ENCODE assay signal across 8 cellular contexts in the genomic region with DNA sequence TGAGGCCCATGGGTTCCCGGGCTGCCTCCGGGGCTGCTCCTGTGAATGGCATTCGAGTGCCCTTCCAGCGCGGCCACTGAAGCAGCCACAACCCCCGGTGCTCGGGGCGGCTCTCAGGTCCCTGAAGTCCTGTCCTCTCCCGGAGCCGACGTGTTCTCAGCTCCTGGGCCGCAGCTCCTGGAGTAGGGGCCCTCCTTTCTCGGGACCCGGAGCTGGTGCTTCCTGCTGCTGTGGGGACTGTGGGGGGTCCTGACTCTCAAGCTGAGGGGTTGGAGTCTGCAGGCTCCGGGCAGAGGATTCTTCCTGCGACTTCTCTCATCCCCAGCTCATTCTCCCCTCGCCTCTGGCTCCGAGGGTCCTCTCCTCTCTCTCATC. TPM values are rescaled to one million over a fixed set of nuclear protein-coding genes. Genes with fewer than 3 reads are reported as not detected.
DNase-seq lines count a peak whose midpoint lies in the region; ATAC-seq and TF ChIP-seq lines count a peak whose summit lies in the region.
"Not testable (repeated sequence)": the region's sequence is repeated elsewhere in the genome, so short reads cannot be mapped to it uniquely, and the experiment has no call there.

No MANE protein-coding gene starts in this region.

- dilution Hi-C loops in mammary epithelial cell (cut with HindIII; ENCODE audit: low sequenced_read_pairs) = not testable (repeated sequence)

- H3K27ac Mint-ChIP-seq in Caco-2 (ENCODE audit: unreplicated experiment) = peak overlapping the region; percentile 33
- H3K27ac Mint-ChIP-seq in activated CD4-positive, alpha-beta memory T cell treated with anti-CD3 and anti-CD28 coated beads, Interleukin-2, amount 10 ng/mL, durations not matched to agents 7 days and 5 days = peak overlapping the region; percentile 34

- not testable (repeated sequence) for DNase-seq in Caco-2; activated CD4-positive, alpha-beta memory T cell treated with anti-CD3 and anti-CD28 coated beads, Interleukin-2, amount 10 ng/mL, durations not matched to agents 7 days and 5 days; mammary epithelial cell; foreskin keratinocyte; mesendoderm; prostate gland (ENCODE audit: low spot score); transverse colon
- DNase-seq in NCI-H748 (lab: John Stamatoyannopoulos, UW; ENCODE audit: unreplicated experiment) = peak; percentile 40

- H3K4me3 ChIP-seq in Caco-2 (ENCODE audit: low read depth, low read length) = peak overlapping the region; percentile 56
- peak overlapping the region; percentile 87 to 90 (median 88) for H3K4me3 ChIP-seq in mammary epithelial cell (replicated peaks in 1 of 3; ENCODE audit: insufficient read depth in 1 of 3, low read depth in 2 of 3, low read length in 3 of 3)
- H3K4me3 ChIP-seq in mesendoderm (ENCODE audit: low read length) = peak overlapping the region; percentile 96
- H3K4me3 ChIP-seq in prostate gland = peak overlapping the region; percentile 62 to 63
- peak overlapping the region; percentile 19 to 92 (median 72) for H3K4me3 ChIP-seq in transverse colon

- peaks cover 11% of the 10 kb centered on the region for H3K36me3 Mint-ChIP-seq in Caco-2 (ENCODE audit: insufficient read depth, unreplicated experiment)
- H3K36me3 Mint-ChIP-seq in activated CD4-positive, alpha-beta memory T cell treated with anti-CD3 and anti-CD28 coated beads, Interleukin-2, amount 10 ng/mL, durations not matched to agents 7 days and 5 days (ENCODE audit: low read depth) = peaks cover 14% of the 10 kb centered on the region

- peak overlapping the region; percentile 89 for H3K4me3 Mint-ChIP-seq in Caco-2 (ENCODE audit: unreplicated experiment)
- H3K4me3 Mint-ChIP-seq in activated CD4-positive, alpha-beta memory T cell treated with anti-CD3 and anti-CD28 coated beads, Interleukin-2, amount 10 ng/mL, durations not matched to agents 7 days and 5 days = peak overlapping the region; percentile 87

- not testable (repeated sequence) for TF ChIP-seq CTCF in Caco-2 (IDR thresholded peaks at IDR 0.05; ENCODE audit: insufficient read depth in 1 of 2, low read depth in 1 of 2, low read length in 1 of 2, severe bottlenecking in 1 of 2, unreplicated experiment in 1 of 2); mammary epithelial cell (conservative IDR thresholded peaks at IDR 0.05 in 1 of 2, IDR thresholded peaks at IDR 0.05 in 1 of 2; ENCODE audit: extremely low read depth in 1 of 2, insufficient read depth in 1 of 2, low read depth in 1 of 2, low read length in 2 of 2); foreskin keratinocyte (conservative IDR thresholded peaks at IDR 0.05); prostate gland (IDR thresholded peaks at IDR 0.05); transverse colon (IDR thresholded peaks at IDR 0.05)

- H4K20me1 ChIP-seq in mammary epithelial cell (ENCODE audit: insufficient read depth, low read length) = not testable (repeated sequence)

- not testable (repeated sequence) for H3K4me1 ChIP-seq in Caco-2; mesendoderm (ENCODE audit: control insufficient read depth, low read depth, low read length); prostate gland (replicated peaks)
- peaks cover 21% of the 10 kb centered on the region for H3K4me1 ChIP-seq in mammary epithelial cell (ENCODE audit: insufficient read depth, low read length)
- peaks cover 18% of the 10 kb centered on the region for H3K4me1 ChIP-seq in foreskin keratinocyte
- H3K4me1 ChIP-seq in transverse colon = peaks cover 29 to 60% (median 48%) of the 10 kb centered on the region in 4 donors

- CTCF ChIA-PET in Caco-2 (lab: Charles Lee) = interaction anchor here (0.6 to 1.5 kb wide), 2 partner anchors 38 to 212 kb away, joined by 3 to 4 read pairs; no protein-coding TSS in a partner anchor
- CTCF ChIA-PET in activated CD4-positive, alpha-beta memory T cell treated with anti-CD3 and anti-CD28 coated beads, Interleukin-2, amount 10 ng/mL, durations not matched to agents 7 days and 5 days (lab: Charles Lee) = interaction anchor here (2.0 to 2.2 kb wide), 2 partner anchors 36 to 38 kb away, joined by 4 to 7 read pairs; no protein-coding TSS in a partner anchor
- CTCF ChIA-PET in mammary epithelial cell (lab: Charles Lee; ENCODE audit: low non-redundant PET) = not testable (repeated sequence)

- not testable (repeated sequence) for H3K36me3 ChIP-seq in Caco-2 (ENCODE audit: control insufficient read depth, insufficient read depth, low read length); mammary epithelial cell (ENCODE audit: insufficient read depth, low read length); mesendoderm (ENCODE audit: control insufficient read depth, insufficient read depth, low read length); prostate gland; transverse colon

- not testable (repeated sequence) for H4K8ac ChIP-seq in mesendoderm (ENCODE audit: low read depth, low read length)

- not testable (repeated sequence) for H3K18ac ChIP-seq in mesendoderm (ENCODE audit: low read length)

- POLR2A ChIA-PET in Caco-2 (lab: Charles Lee) = interaction anchor here (1.8 kb wide), 1 partner anchor 246 kb away, joined by 5 read pairs; the partner anchor contains the start of genes CCHCR1 and TCF19
- POLR2A ChIA-PET in activated CD4-positive, alpha-beta memory T cell treated with anti-CD3 and anti-CD28 coated beads, Interleukin-2, amount 10 ng/mL, durations not matched to agents 7 days and 5 days (lab: Charles Lee) = interaction anchor here (0.9 to 1.2 kb wide), 3 partner anchors 19 to 1568 kb away, joined by 3 read pairs; no protein-coding TSS in a partner anchor

- H3K4me2 ChIP-seq in mammary epithelial cell (ENCODE audit: insufficient read depth, low read depth, low read length) (peak overlapping the region; percentile 93), mesendoderm (ENCODE audit: low read length) (peak overlapping the region; percentile 86)

- H3K9ac ChIP-seq in mammary epithelial cell (ENCODE audit: insufficient read depth, low read length) = peak overlapping the region; percentile 57
- peak overlapping the region; percentile 96 for H3K9ac ChIP-seq in mesendoderm (ENCODE audit: low read length)

- not testable (repeated sequence) for H2BK120ac ChIP-seq in mesendoderm (ENCODE audit: low read depth, low read length)

- TF ChIP-seq EP300 in transverse colon (IDR thresholded peaks at IDR 0.05; ENCODE audit: low read depth) = not testable (repeated sequence)

- not testable (repeated sequence) for BruUV-seq in Caco-2 (replicated peaks; lab: Mats Ljungman, UMichigan); mammary epithelial cell (replicated peaks; lab: Mats Ljungman, UMichigan)

- in situ Hi-C loops in mammary epithelial cell (cut with MboI; ENCODE audit: low sequenced_read_pairs in 2 of 2) = loop anchor here in 1 of 2 donors (5.0 kb wide), 1 partner anchor 38 kb away; no protein-coding TSS in a partner anchor
- in situ Hi-C loops in transverse colon (cut with MboI; ENCODE audit: low pct_ligation_motif_present in 1 of 4, low pct_unique_long_range_greater_than_20kb in 1 of 4, low sequenced_read_pairs in 3 of 4) = loop anchor here in 2 of 4 donors (5.0 kb wide), 1 partner anchor 38 kb away; no protein-coding TSS in a partner anchor

- TF ChIP-seq POLR2A in prostate gland (IDR thresholded peaks at IDR 0.05); transverse colon (IDR thresholded peaks at IDR 0.05): not testable (repeated sequence)

- peak overlapping the region; percentile 35 for H2AFZ ChIP-seq in mammary epithelial cell (ENCODE audit: low read depth, low read length)

- 3% methylated on average over 16 of the region's 18 CpGs for WGBS in mammary epithelial cell (ENCODE audit: low coverage, missing lambda C conversion rate)
- WGBS in mesendoderm (ENCODE audit: extremely low coverage, insufficient coverage, low lambda C conversion rate) = no CpG with 5 or more reads among the region's 18 CpGs
- WGBS in prostate gland = 4% methylated on average over 18 of the region's 18 CpGs
- WGBS in transverse colon (ENCODE audit: low coverage in 1 of 2), 2 donors = 19% methylated on average over 18 of the region's 18 CpGs; no CpG with 5 or more reads in 1 of the 2 donors

- intact Hi-C loops in Caco-2 (cut with micrococcal nuclease; ENCODE audit: unreplicated experiment) (loop anchor here (10.0 kb wide), 1 partner anchor 91 kb away; the partner anchor contains the start of gene MICB), mammary epithelial cell (cut with micrococcal nuclease) (loop anchor here (2.0 to 5.0 kb wide), 2 partner anchors 19 to 143 kb away; partner anchors contain the start of genes ATP6V1G2 and NFKBIL1)
- intact Hi-C loops in prostate gland (cut with DNase I); transverse colon (cut with DNase I; ENCODE audit: low total_unique reads): not testable (repeated sequence)

- not testable (repeated sequence) for H2BK5ac ChIP-seq in mesendoderm (ENCODE audit: low read length)

- not testable (repeated sequence) for H3K27me3 Mint-ChIP-seq in Caco-2 (ENCODE audit: insufficient read depth, unreplicated experiment); activated CD4-positive, alpha-beta memory T cell treated with anti-CD3 and anti-CD28 coated beads, Interleukin-2, amount 10 ng/mL, durations not matched to agents 7 days and 5 days

- not testable (repeated sequence) for H3K23ac ChIP-seq in mesendoderm (ENCODE audit: low read length)

- not testable (repeated sequence) for H3K9me3 Mint-ChIP-seq in Caco-2 (ENCODE audit: unreplicated experiment); activated CD4-positive, alpha-beta memory T cell treated with anti-CD3 and anti-CD28 coated beads, Interleukin-2, amount 10 ng/mL, durations not matched to agents 7 days and 5 days

- peaks cover 36% of the 10 kb centered on the region for H3K4me1 Mint-ChIP-seq in Caco-2 (ENCODE audit: low read depth, unreplicated experiment)
- peaks cover 65% of the 10 kb centered on the region for H3K4me1 Mint-ChIP-seq in activated CD4-positive, alpha-beta memory T cell treated with anti-CD3 and anti-CD28 coated beads, Interleukin-2, amount 10 ng/mL, durations not matched to agents 7 days and 5 days

- peak overlapping the region; percentile 92 for H3K56ac ChIP-seq in mesendoderm (ENCODE audit: low read length)

- H4K5ac ChIP-seq in mesendoderm (ENCODE audit: low read length) = not testable (repeated sequence)

- peak overlapping the region; percentile 42 for H3K27ac ChIP-seq in mammary epithelial cell (ENCODE audit: insufficient read depth, low read depth, low read length)
- peak overlapping the region; percentile 7 for H3K27ac ChIP-seq in foreskin keratinocyte
- H3K27ac ChIP-seq in mesendoderm (ENCODE audit: low read depth, low read length) = peak overlapping the region; percentile 13
- peak overlapping the region; percentile 88 to 99 for H3K27ac ChIP-seq in prostate gland
- H3K27ac ChIP-seq in transverse colon = peak overlapping the region; percentile 98 to 100 (median 99)

- not testable (repeated sequence) for H2AK5ac ChIP-seq in mesendoderm (ENCODE audit: low read length)

- not testable (repeated sequence) for ATAC-seq in foreskin keratinocyte

- not testable (repeated sequence) for H3K9me3 ChIP-seq in Caco-2; mammary epithelial cell (replicated peaks; ENCODE audit: insufficient read depth, low read length); prostate gland; transverse colon

- not testable (repeated sequence) for H3K4ac ChIP-seq in mesendoderm (ENCODE audit: low read depth, low read length)

- H3K79me2 ChIP-seq in mammary epithelial cell (ENCODE audit: insufficient read depth, low read length) (peaks cover 88% of the 10 kb centered on the region), mesendoderm (ENCODE audit: control insufficient read depth, insufficient read depth, low read length) (peaks cover 33% of the 10 kb centered on the region)

- H3K27me3 ChIP-seq in Caco-2 (replicated peaks; ENCODE audit: control insufficient read depth, insufficient read depth, low read length); mammary epithelial cell (ENCODE audit: insufficient read depth, low read length); foreskin keratinocyte; mesendoderm (ENCODE audit: insufficient read depth, low read length, poor library complexity); prostate gland (replicated peaks; ENCODE audit: insufficient read depth); transverse colon: not testable (repeated sequence)

- H2BK15ac ChIP-seq in mesendoderm (replicated peaks; ENCODE audit: low read depth) = not testable (repeated sequence)

- H3K79me1 ChIP-seq in mesendoderm (ENCODE audit: low read length) = not testable (repeated sequence)

RNA-seq across cellular contexts. Expression of gene MICA, which starts 0.6 kb away (rescaled TPM):
- total RNA-seq in Caco-2 (2022) (12.6 and 13.1 TPM in 2 replicates), mammary epithelial cell (10 to 100 TPM; 32.3 to 51.2 TPM), foreskin keratinocyte (28.3 and 55.9 TPM in 2 replicates), prostate gland (10 to 100 TPM; 16.1 to 22.8 TPM), transverse colon (10 to 100 TPM in 3 of 4 donors, 1 to 10 TPM in 1; 7.8 to 45.3 (median 19.9) TPM)
- total RNA-seq in activated CD4-positive, alpha-beta memory T cell treated with anti-CD3 and anti-CD28 coated beads, Interleukin-2, amount 10 ng/mL, durations not matched to agents 7 days and 5 days = 10 to 100 TPM; 12.0 to 12.3 TPM
- polyA plus RNA-seq in mammary epithelial cell (38.8 TPM), foreskin keratinocyte (30.8 and 63.8 TPM in 2 replicates)
- 13.9 TPM for polyA minus RNA-seq in mammary epithelial cell
- 9.6 TPM for polyA plus RNA-seq in mesendoderm (2013, experiment 1 of 2)
- 10.0 TPM for polyA plus RNA-seq in mesendoderm (2013, experiment 2 of 2)

RNA-seq across cellular contexts. Expression of gene HLA-B, which starts 47.0 kb away (rescaled TPM):
- 40.9 and 41.9 TPM in 2 replicates for total RNA-seq in Caco-2 (2022)
- 1,000 to 10,000 TPM; 5,151 to 5,157 TPM for total RNA-seq in activated CD4-positive, alpha-beta memory T cell treated with anti-CD3 and anti-CD28 coated beads, Interleukin-2, amount 10 ng/mL, durations not matched to agents 7 days and 5 days
- total RNA-seq in mammary epithelial cell = 100 to 1,000 TPM in 1 of 2 donors, 10 to 100 TPM in 1; 65.3 to 181 TPM
- polyA plus RNA-seq in mammary epithelial cell = 95.3 TPM
- polyA minus RNA-seq in mammary epithelial cell = 53.0 TPM
- total RNA-seq in foreskin keratinocyte = 266 and 383 TPM in 2 replicates
- polyA plus RNA-seq in foreskin keratinocyte = 319 and 484 TPM in 2 replicates
- polyA plus RNA-seq in mesendoderm (2013, experiment 1 of 2) = 28.6 TPM
- polyA plus RNA-seq in mesendoderm (2013, experiment 2 of 2) = 28.5 TPM
- total RNA-seq in prostate gland = 100 to 1,000 TPM; 846 to 899 TPM
- total RNA-seq in transverse colon = 1,000 to 10,000 TPM in 3 of 4 donors, 100 to 1,000 TPM in 1; 915 to 3,432 (median 2,814) TPM

Comparison
In these comparisons a context has a peak if more than half of its experiments do, and no peak if none do; other contexts are left out.
1. H3K27ac ChIP-seq: peak in every context shown above with its lines; median percentile 99 in transverse colon; 94 in prostate gland; 42 in mammary epithelial cell; 13 in mesendoderm; 7 in foreskin keratinocyte.